ENCODE assay signal across 8 cellular contexts in genomic region chr1:206556047-206556747, GRCh38. TPM values are rescaled to one million over a fixed set of nuclear protein-coding genes. Genes with fewer than 3 reads are reported as not detected.
DNase-seq lines count a peak whose midpoint lies in the region; ATAC-seq and TF ChIP-seq lines count a peak whose summit lies in the region.

No MANE protein-coding gene starts in this region.

- peak; percentile 2; the same call in 1 of the 3 replicates for ATAC-seq in DND-41 (ENCODE audit: insufficient read depth, low read depth)
- ATAC-seq in HG03280 (IDR thresholded peaks at IDR 0.05; ENCODE audit: unreplicated experiment): peak; percentile 33
- peak; percentile 69 for ATAC-seq in activated T-helper 17 cell treated with anti-CD3 and anti-CD28 coated beads, Interleukin-2, amount 50 U/mL, for 72 hours (replicated peaks)
- no peak for ATAC-seq in naive thymus-derived CD4-positive, alpha-beta T cell
- ATAC-seq in HG02642 (IDR thresholded peaks at IDR 0.05; ENCODE audit: poor library complexity, unreplicated experiment): no peak

- H3K79me2 ChIP-seq in DND-41 (ENCODE audit: insufficient read depth, low read length): peaks cover 41% of the 10 kb centered on the region

- H3K9me3 Mint-ChIP-seq in activated T-helper 17 cell treated with anti-CD3 and anti-CD28 coated beads, Interleukin-2, amount 50 U/mL, for 72 hours: no peaks in the 10 kb centered on the region
- H3K9me3 Mint-ChIP-seq in naive thymus-derived CD4-positive, alpha-beta T cell: no peaks in the 10 kb centered on the region

- H3K27me3 ChIP-seq in DND-41 (ENCODE audit: insufficient read depth, low read length, poor library complexity): no peaks in the 10 kb centered on the region
- H3K27me3 ChIP-seq in naive thymus-derived CD4-positive, alpha-beta T cell (ENCODE audit: control insufficient read depth in 2 of 2, insufficient read depth in 2 of 2, low read length in 2 of 2): no peaks in the 10 kb centered on the region

- H3K36me3 Mint-ChIP-seq in activated T-helper 17 cell treated with anti-CD3 and anti-CD28 coated beads, Interleukin-2, amount 50 U/mL, for 72 hours (ENCODE audit: low read depth): peaks cover 48% of the 10 kb centered on the region
- peaks cover 0 to 38% (median 11%) of the 10 kb centered on the region in 5 donors for H3K36me3 Mint-ChIP-seq in naive thymus-derived CD4-positive, alpha-beta T cell

- no peaks in the 10 kb centered on the region for H4K20me1 ChIP-seq in DND-41 (ENCODE audit: insufficient read depth, low read length)

- peak overlapping the region; percentile 81 for H2AFZ ChIP-seq in DND-41 (ENCODE audit: low read depth, low read length)

- peak overlapping the region; percentile 85 for H3K4me2 ChIP-seq in DND-41 (ENCODE audit: insufficient read depth, low read length)

- peaks cover 21% of the 10 kb centered on the region for H3K36me3 ChIP-seq in DND-41 (ENCODE audit: insufficient read depth, low read length)
- H3K36me3 ChIP-seq in naive thymus-derived CD4-positive, alpha-beta T cell (ENCODE audit: control insufficient read depth in 2 of 3, insufficient read depth in 3 of 3, low read length in 3 of 3): peaks cover 6 to 16% (median 11%) of the 10 kb centered on the region in 3 experiments

- CTCF ChIA-PET in naive thymus-derived CD4-positive, alpha-beta T cell (lab: Charles Lee): interaction anchor here (0.7 to 20.4 kb wide), 9 partner anchors 8 to 107 kb away, joined by 3 to 424 read pairs (median 5); no protein-coding TSS in a partner anchor

- POLR2A ChIA-PET in naive thymus-derived CD4-positive, alpha-beta T cell (lab: Charles Lee): interaction anchor here (1.2 to 22.2 kb wide), 3 partner anchors 10 to 18 kb away, joined by 5 to 722 read pairs (median 22); no protein-coding TSS in a partner anchor

- H3K9me3 ChIP-seq in DND-41 (ENCODE audit: insufficient read depth, low read length, severe bottlenecking): no peaks in the 10 kb centered on the region
- H3K9me3 ChIP-seq in naive thymus-derived CD4-positive, alpha-beta T cell (ENCODE audit: control insufficient read depth in 2 of 3, low read length in 3 of 3): no peaks in the 10 kb centered on the region

- H3K9ac ChIP-seq in DND-41 (ENCODE audit: low read depth, low read length): peak overlapping the region; percentile 97

- TF ChIP-seq CTCF in DND-41 (IDR thresholded peaks at IDR 0.05; ENCODE audit: borderline replicate concordance, extremely low read depth, low read length, poor library complexity, severe bottlenecking): no peak

- H3K4me3 ChIP-seq in DND-41 (ENCODE audit: low read depth in 1 of 2, low read length in 2 of 2): peak overlapping the region in 1 of 2 experiments; percentile 87; a peak in 3 of 4 replicates
- H3K4me3 ChIP-seq in naive thymus-derived CD4-positive, alpha-beta T cell (ENCODE audit: low read length): peak overlapping the region; percentile 90

- H3K27me3 Mint-ChIP-seq in activated T-helper 17 cell treated with anti-CD3 and anti-CD28 coated beads, Interleukin-2, amount 50 U/mL, for 72 hours: no peaks in the 10 kb centered on the region
- no peaks in the 10 kb centered on the region for H3K27me3 Mint-ChIP-seq in naive thymus-derived CD4-positive, alpha-beta T cell

- peak overlapping the region; percentile 84 for H3K27ac Mint-ChIP-seq in activated T-helper 17 cell treated with anti-CD3 and anti-CD28 coated beads, Interleukin-2, amount 50 U/mL, for 72 hours
- peak overlapping the region; percentile 86 to 97 (median 94) for H3K27ac Mint-ChIP-seq in naive thymus-derived CD4-positive, alpha-beta T cell

- DNase-seq in DND-41 (no peak), C1 segment of cervical spinal cord (lab: John Stamatoyannopoulos, UW) (no peak), kidney tubule cell (ENCODE audit: low spot score) (no peak), NCI-H128 (lab: John Stamatoyannopoulos, UW; ENCODE audit: unreplicated experiment) (no peak)
- no peak for DNase-seq in naive thymus-derived CD4-positive, alpha-beta T cell

- peaks cover 52% of the 10 kb centered on the region for H3K4me1 ChIP-seq in DND-41 (ENCODE audit: insufficient read depth, low read length)
- H3K4me1 ChIP-seq in naive thymus-derived CD4-positive, alpha-beta T cell (ENCODE audit: control insufficient read depth in 2 of 2, insufficient read depth in 2 of 2, low read length in 2 of 2): peaks cover 61 to 67% of the 10 kb centered on the region in 2 donors

- H3K27ac ChIP-seq in DND-41 (ENCODE audit: low read length): peak overlapping the region; percentile 97
- H3K27ac ChIP-seq in naive thymus-derived CD4-positive, alpha-beta T cell (ENCODE audit: low read depth, low read length): peak overlapping the region; percentile 90

- H3K4me1 Mint-ChIP-seq in activated T-helper 17 cell treated with anti-CD3 and anti-CD28 coated beads, Interleukin-2, amount 50 U/mL, for 72 hours: peaks cover 42% of the 10 kb centered on the region
- H3K4me1 Mint-ChIP-seq in naive thymus-derived CD4-positive, alpha-beta T cell: peaks cover 55 to 75% (median 72%) of the 10 kb centered on the region in 7 donors

- intact Hi-C loops in naive thymus-derived CD4-positive, alpha-beta T cell (cut with micrococcal nuclease): loop anchor here (2.0 to 5.0 kb wide), 6 partner anchors 351 to 1269 kb away; partner anchors contain the start of genes CD55 (in 2 of the 2) and FCMR (in 1 of the 2)

- peak overlapping the region; percentile 84 for H3K4me3 Mint-ChIP-seq in activated T-helper 17 cell treated with anti-CD3 and anti-CD28 coated beads, Interleukin-2, amount 50 U/mL, for 72 hours
- H3K4me3 Mint-ChIP-seq in naive thymus-derived CD4-positive, alpha-beta T cell: peak overlapping the region; percentile 77 to 99 (median 96)

RNA-seq across cellular contexts. Expression of gene RASSF5, which starts 48.9 kb away (rescaled TPM):
- 100 to 1,000 TPM; 162 to 227 TPM for total RNA-seq in activated T-helper 17 cell treated with anti-CD3 and anti-CD28 coated beads, Interleukin-2, amount 50 U/mL, for 72 hours
- 100 to 1,000 TPM; 155 to 240 (median 218) TPM for total RNA-seq in naive thymus-derived CD4-positive, alpha-beta T cell
- 100 to 1,000 TPM; 299 to 416 TPM for polyA plus RNA-seq in naive thymus-derived CD4-positive, alpha-beta T cell

RNA-seq across cellular contexts. Expression of gene EIF2D, which starts 56.1 kb away (rescaled TPM):
- 10 to 100 TPM; 63.4 to 64.9 TPM for total RNA-seq in activated T-helper 17 cell treated with anti-CD3 and anti-CD28 coated beads, Interleukin-2, amount 50 U/mL, for 72 hours
- 10 to 100 TPM; 38.7 to 73.0 (median 59.6) TPM for total RNA-seq in naive thymus-derived CD4-positive, alpha-beta T cell
- polyA plus RNA-seq in naive thymus-derived CD4-positive, alpha-beta T cell: 10 to 100 TPM; 33.5 to 53.4 TPM

Comparison
In these comparisons a context has a peak if more than half of its experiments do, and no peak if none do; other contexts are left out.
1. ATAC-seq: peak in DND-41 (single experiment), HG03280 (single experiment) and activated T-helper 17 cell treated with anti-CD3 and anti-CD28 coated beads, Interleukin-2, amount 50 U/mL, for 72 hours (single experiment); none in naive thymus-derived CD4-positive, alpha-beta T cell (single experiment) and HG02642 (single experiment).